In the genomic region with DNA sequence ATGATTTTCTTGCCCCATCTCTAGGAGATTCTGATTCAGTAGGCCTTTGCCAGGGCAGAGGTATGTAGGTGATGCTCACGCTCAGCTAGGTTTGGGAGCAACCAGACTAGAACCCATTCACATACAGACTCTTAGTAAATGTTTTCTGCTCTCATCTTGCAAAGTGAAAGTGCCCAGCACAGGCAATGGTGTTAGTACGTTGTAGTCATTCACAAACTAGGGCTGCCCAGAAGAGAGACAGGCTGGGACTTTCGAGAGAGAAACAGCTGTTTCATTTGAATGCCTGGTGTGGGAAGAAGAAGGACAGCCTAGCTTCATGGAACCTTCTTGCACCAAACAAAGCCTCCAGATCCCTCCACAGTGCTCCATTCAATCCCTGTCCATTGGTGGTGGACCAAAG, we compare ENCODE assay signal across 1 cellular context.
TF ChIP-seq lines count a peak whose summit lies in the region.

No MANE protein-coding gene starts in this region.

TF ChIP-seq in GM12878, 131 proteins besides CTCF, POLR2A, EP300 and RAD21 (continued from another document):
- TF ChIP-seq, protein P1, sequence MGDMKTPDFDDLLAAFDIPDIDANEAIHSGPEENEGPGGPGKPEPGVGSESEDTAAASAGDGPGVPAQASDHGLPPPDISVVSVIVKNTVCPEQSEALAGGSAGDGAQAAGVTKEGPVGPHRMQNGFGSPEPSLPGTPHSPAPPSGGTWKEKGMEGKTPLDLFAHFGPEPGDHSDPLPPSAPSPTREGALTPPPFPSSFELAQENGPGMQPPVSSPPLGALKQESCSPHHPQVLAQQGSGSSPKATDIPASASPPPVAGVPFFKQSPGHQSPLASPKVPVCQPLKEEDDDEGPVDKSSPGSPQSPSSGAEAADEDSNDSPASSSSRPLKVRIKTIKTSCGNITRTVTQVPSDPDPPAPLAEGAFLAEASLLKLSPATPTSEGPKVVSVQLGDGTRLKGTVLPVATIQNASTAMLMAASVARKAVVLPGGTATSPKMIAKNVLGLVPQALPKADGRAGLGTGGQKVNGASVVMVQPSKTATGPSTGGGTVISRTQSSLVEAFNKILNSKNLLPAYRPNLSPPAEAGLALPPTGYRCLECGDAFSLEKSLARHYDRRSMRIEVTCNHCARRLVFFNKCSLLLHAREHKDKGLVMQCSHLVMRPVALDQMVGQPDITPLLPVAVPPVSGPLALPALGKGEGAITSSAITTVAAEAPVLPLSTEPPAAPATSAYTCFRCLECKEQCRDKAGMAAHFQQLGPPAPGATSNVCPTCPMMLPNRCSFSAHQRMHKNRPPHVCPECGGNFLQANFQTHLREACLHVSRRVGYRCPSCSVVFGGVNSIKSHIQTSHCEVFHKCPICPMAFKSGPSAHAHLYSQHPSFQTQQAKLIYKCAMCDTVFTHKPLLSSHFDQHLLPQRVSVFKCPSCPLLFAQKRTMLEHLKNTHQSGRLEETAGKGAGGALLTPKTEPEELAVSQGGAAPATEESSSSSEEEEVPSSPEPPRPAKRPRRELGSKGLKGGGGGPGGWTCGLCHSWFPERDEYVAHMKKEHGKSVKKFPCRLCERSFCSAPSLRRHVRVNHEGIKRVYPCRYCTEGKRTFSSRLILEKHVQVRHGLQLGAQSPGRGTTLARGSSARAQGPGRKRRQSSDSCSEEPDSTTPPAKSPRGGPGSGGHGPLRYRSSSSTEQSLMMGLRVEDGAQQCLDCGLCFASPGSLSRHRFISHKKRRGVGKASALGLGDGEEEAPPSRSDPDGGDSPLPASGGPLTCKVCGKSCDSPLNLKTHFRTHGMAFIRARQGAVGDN (IDR thresholded peaks at IDR 0.05), result no peak
- TF ChIP-seq ATF7 (IDR thresholded peaks at IDR 0.05; ENCODE audit: low read depth), result no peak
- TF ChIP-seq MTA3 (IDR thresholded peaks at IDR 0.05; ENCODE audit: borderline replicate concordance, low read length), result no peak
- no peak for TF ChIP-seq ZZZ3 (IDR thresholded peaks at IDR 0.05; ENCODE audit: control insufficient read depth, insufficient read length, low read depth)
- TF ChIP-seq IKZF2 (IDR thresholded peaks at IDR 0.05), result no peak
- no peak for TF ChIP-seq TAF1 (IDR thresholded peaks at IDR 0.05; ENCODE audit: borderline replicate concordance, low read depth, low read length)
